In genomic region chr1:41045740-41046139, GRCh38 we compare ENCODE assay signal across 10 cellular contexts. TPM values are rescaled to one million over a fixed set of nuclear protein-coding genes. Genes with fewer than 3 reads are reported as not detected.
DNase-seq lines count a peak whose midpoint lies in the region; ATAC-seq, FAIRE-seq and TF ChIP-seq lines count a peak whose summit lies in the region.
"Had no signal": no experiment of that assay in that cellular context is flagged by ENCODE, and none has a peak within 500 bp of the region (broad histone marks: within the 10 kb centered on the region; RNA-seq: fewer than 3 reads in every experiment).

No MANE protein-coding gene starts in this region.

- H3K4me1 ChIP-seq in astrocyte (ENCODE audit: insufficient read depth, low read length) (peaks cover 6% of the 10 kb centered on the region), osteoblast (ENCODE audit: insufficient read depth, low read length) (peaks cover 26% of the 10 kb centered on the region)

- H2AFZ ChIP-seq in astrocyte (ENCODE audit: low read depth, low read length) (peak overlapping the region; percentile 29), osteoblast (ENCODE audit: low read length) (no peak overlapping the region)

- H3K27ac Mint-ChIP-seq in astrocyte (ENCODE audit: unreplicated experiment): no peak overlapping the region
- H3K27ac Mint-ChIP-seq in activated CD8-positive, alpha-beta memory T cell treated with anti-CD3 and anti-CD28 coated beads, Interleukin-2, amount 10 ng/mL, durations not matched to agents 7 days and 5 days: no peak overlapping the region

- DNase-seq in AG04449 (ENCODE audit: low read depth, low spot score) (peak; percentile 26), astrocyte (ENCODE audit: low read depth) (peak; percentile 78), foreskin fibroblast (peak; percentile 37 to 51), osteoblast (ENCODE audit: insufficient read length, low spot score, missing footprints) (peak; percentile 86), SHP77 (lab: John Stamatoyannopoulos, UW) (no peak)
- DNase-seq in activated CD8-positive, alpha-beta memory T cell treated with anti-CD3 and anti-CD28 coated beads, Interleukin-2, amount 10 ng/mL, durations not matched to agents 7 days and 5 days: no peak
- DNase-seq in activated CD8-positive, alpha-beta memory T cell treated with anti-CD3 and anti-CD28 coated beads, Interleukin-2, amount 50 U/mL, for 48 hours: no peak
- DNase-seq: activated effector memory CD4-positive, alpha-beta T cell treated with Interleukin-2 at 50 U/mL for 16 hours had no signal

- H3K36me3 Mint-ChIP-seq in astrocyte (ENCODE audit: low read depth, unreplicated experiment): peaks cover 22% of the 10 kb centered on the region
- peaks cover 13% of the 10 kb centered on the region for H3K36me3 Mint-ChIP-seq in activated CD8-positive, alpha-beta memory T cell treated with anti-CD3 and anti-CD28 coated beads, Interleukin-2, amount 10 ng/mL, durations not matched to agents 7 days and 5 days

- no peaks in the 10 kb centered on the region for H3K27me3 Mint-ChIP-seq in astrocyte (ENCODE audit: low read depth, unreplicated experiment)
- no peaks in the 10 kb centered on the region for H3K27me3 Mint-ChIP-seq in activated CD8-positive, alpha-beta memory T cell treated with anti-CD3 and anti-CD28 coated beads, Interleukin-2, amount 10 ng/mL, durations not matched to agents 7 days and 5 days

- no peaks in the 10 kb centered on the region for H4K20me1 ChIP-seq in astrocyte (ENCODE audit: insufficient read depth, low read length)
- no peaks in the 10 kb centered on the region for H4K20me1 ChIP-seq in osteoblast (ENCODE audit: insufficient read depth, low read length)

- H3K79me2 ChIP-seq in astrocyte (ENCODE audit: insufficient read depth, low read length) (no peaks in the 10 kb centered on the region), osteoblast (ENCODE audit: insufficient read depth, low read length) (no peaks in the 10 kb centered on the region)

- H3K27ac ChIP-seq in astrocyte (ENCODE audit: low read depth, low read length) (no peak overlapping the region), osteoblast (ENCODE audit: low read depth, low read length) (peak overlapping the region; percentile 65)

- no peaks in the 10 kb centered on the region for H3K27me3 ChIP-seq in astrocyte (ENCODE audit: insufficient read depth, low read length)
- H3K27me3 ChIP-seq in osteoblast (ENCODE audit: insufficient read depth, low read length): no peaks in the 10 kb centered on the region

- POLR2A ChIA-PET in AG04449 (lab: Yijun Ruan, JAX): no interaction called here

- H3K4me2 ChIP-seq in astrocyte (ENCODE audit: low read length): no peak overlapping the region
- H3K4me2 ChIP-seq in osteoblast (ENCODE audit: insufficient read depth, low read length): no peak overlapping the region

- H3K9me3 Mint-ChIP-seq in astrocyte (ENCODE audit: unreplicated experiment): no peaks in the 10 kb centered on the region
- H3K9me3 Mint-ChIP-seq in activated CD8-positive, alpha-beta memory T cell treated with anti-CD3 and anti-CD28 coated beads, Interleukin-2, amount 10 ng/mL, durations not matched to agents 7 days and 5 days (ENCODE audit: low read depth): no peaks in the 10 kb centered on the region

- no peak for FAIRE-seq in astrocyte (lab: Jason Lieb, UNC)

- no peaks in the 10 kb centered on the region for H3K9me3 ChIP-seq in astrocyte (ENCODE audit: insufficient read depth, low read depth, low read length)
- H3K9me3 ChIP-seq in osteoblast (ENCODE audit: low read depth, low read length): no peaks in the 10 kb centered on the region

- CTCF ChIA-PET in AG04449 (lab: Yijun Ruan, JAX): no interaction called here
- CTCF ChIA-PET in activated CD8-positive, alpha-beta memory T cell treated with anti-CD3 and anti-CD28 coated beads, Interleukin-2, amount 10 ng/mL, durations not matched to agents 7 days and 5 days (lab: Charles Lee): no interaction called here

- no peak for TF ChIP-seq CTCF in AG04449 (IDR thresholded peaks at IDR 0.05; ENCODE audit: insufficient read depth, low read length, missing control alignments)
- no peak for TF ChIP-seq CTCF in astrocyte (IDR thresholded peaks at IDR 0.05; ENCODE audit: insufficient read depth, low read depth, low read length)
- no peak for TF ChIP-seq CTCF in foreskin fibroblast (IDR thresholded peaks at IDR 0.05; ENCODE audit: low read depth, low read length)
- TF ChIP-seq CTCF in osteoblast (IDR thresholded peaks at IDR 0.05; ENCODE audit: extremely low read depth, low read depth, low read length): no peak

- H3K9ac ChIP-seq in astrocyte (ENCODE audit: low read length): no peak overlapping the region

- ATAC-seq in HG02938 (IDR thresholded peaks at IDR 0.05; ENCODE audit: unreplicated experiment): no peak
- no peak for ATAC-seq in activated CD8-positive, alpha-beta memory T cell treated with anti-CD3 and anti-CD28 coated beads, Interleukin-2, amount 10 ng/mL, durations not matched to agents 7 days and 5 days

- H3K4me1 Mint-ChIP-seq in astrocyte (ENCODE audit: low read depth, unreplicated experiment): peaks cover 12% of the 10 kb centered on the region
- H3K4me1 Mint-ChIP-seq in activated CD8-positive, alpha-beta memory T cell treated with anti-CD3 and anti-CD28 coated beads, Interleukin-2, amount 10 ng/mL, durations not matched to agents 7 days and 5 days: peaks cover 14% of the 10 kb centered on the region

- no peak overlapping the region for H3K4me3 Mint-ChIP-seq in astrocyte (ENCODE audit: unreplicated experiment)
- no peak overlapping the region for H3K4me3 Mint-ChIP-seq in activated CD8-positive, alpha-beta memory T cell treated with anti-CD3 and anti-CD28 coated beads, Interleukin-2, amount 10 ng/mL, durations not matched to agents 7 days and 5 days
- H3K4me3 Mint-ChIP-seq: CD14-positive monocyte had no signal

- H3K36me3 ChIP-seq in astrocyte (ENCODE audit: insufficient read depth, low read length) (peaks cover 8% of the 10 kb centered on the region), osteoblast (ENCODE audit: insufficient read depth, low read length) (peaks cover 18% of the 10 kb centered on the region)

- H3K4me3 ChIP-seq in AG04449 (ENCODE audit: low read depth, low read length) (no peak overlapping the region), astrocyte (ENCODE audit: insufficient read depth, low read depth, low read length) (no peak overlapping the region), foreskin fibroblast (ENCODE audit: low read depth in 1 of 2, low read length in 2 of 2) (no peak overlapping the region), osteoblast (ENCODE audit: insufficient read depth, low read length) (no peak overlapping the region)

RNA-seq across cellular contexts. Expression of gene SLFNL1, which starts 24.2 kb away (rescaled TPM):
- total RNA-seq in astrocyte (0.14 and 0.18 TPM in 2 replicates), osteoblast (0.59 and 0.72 TPM in 2 replicates)
- under 1 TPM; 0.12 to 0.35 TPM for total RNA-seq in activated CD8-positive, alpha-beta memory T cell treated with anti-CD3 and anti-CD28 coated beads, Interleukin-2, amount 10 ng/mL, durations not matched to agents 7 days and 5 days

Comparison
In these comparisons a context has a peak if more than half of its experiments do, and no peak if none do; other contexts are left out.
1. DNase-seq: peak in AG04449 (single experiment), astrocyte (single experiment), foreskin fibroblast (2 of 2) and osteoblast (single experiment); none in activated CD8-positive, alpha-beta memory T cell treated with anti-CD3 and anti-CD28 coated beads, Interleukin-2, amount 10 ng/mL, durations not matched to agents 7 days and 5 days (single experiment), SHP77 (0 of 2) and activated CD8-positive, alpha-beta memory T cell treated with anti-CD3 and anti-CD28 coated beads, Interleukin-2, amount 50 U/mL, for 48 hours (single experiment).